ENCODE assay signal across 28 cellular contexts in genomic region chr1:84841971-84842370, GRCh38. TPM values are rescaled to one million over a fixed set of nuclear protein-coding genes. Genes with fewer than 3 reads are reported as not detected.
"Had no signal": no experiment of that assay in that cellular context is flagged by ENCODE, and none has a peak within 500 bp of the region (broad histone marks: within the 10 kb centered on the region; RNA-seq: fewer than 3 reads in every experiment).

No MANE protein-coding gene starts in this region.

- ATAC-seq: gastroesophageal sphincter; heart left ventricle; left cardiac atrium; naive thymus-derived CD8-positive, alpha-beta T cell; sciatic nerve; stimulated activated naive B cell treated with anti-CD40 and anti-IgM and Interleukin-4, amounts not matched to agents 10 μg/mL and 1 μg/mL and 100 μg/mL, for 72 hours had no signal

- H3K36me3 ChIP-seq: colonic mucosa, gastroesophageal sphincter, heart left ventricle, left lung, prostate gland, right atrium auricular region, spleen, thyroid gland, vagina had no signal

- H3K4me3 ChIP-seq: colonic mucosa, gastroesophageal sphincter, heart left ventricle, hepatocyte, left lung, prostate gland, right atrium auricular region, spleen, thyroid gland, vagina had no signal

- H3K36me3 Mint-ChIP-seq: naive thymus-derived CD8-positive, alpha-beta T cell; stimulated activated naive B cell treated with anti-CD40 and anti-IgM and Interleukin-4, amounts not matched to agents 10 μg/mL and 1 μg/mL and 100 μg/mL, for 72 hours had no signal

- H3K79me2 ChIP-seq: hepatocyte had no signal

- DNase-seq: colonic mucosa; effector CD8-positive, alpha-beta T cell; endodermal cell; erythroblast; foreskin fibroblast; heart left ventricle; left cardiac atrium; left lung; mesendoderm; naive thymus-derived CD8-positive, alpha-beta T cell; nephron progenitor cell; nucleus accumbens; spleen; stimulated activated CD4-positive, alpha-beta T cell treated with anti-CD3 and anti-CD28 coated beads, Interleukin-2, amount 100 ng/mL, for 48 hours; stimulated activated naive B cell treated with anti-CD40 and anti-IgM and Interleukin-4, amounts not matched to agents 10 μg/mL and 1 μg/mL and 100 μg/mL, for 72 hours; thyroid gland had no signal

- H3K9me3 ChIP-seq: colonic mucosa, gastroesophageal sphincter, heart left ventricle, left lung, prostate gland, right atrium auricular region, spleen, thyroid gland, vagina had no signal

- H3K9me3 Mint-ChIP-seq: dendritic cell treated with granulocyte-macrophage colony-stimulating factor and Interleukin-4, amounts not matched to agents 40 ng/mL and 50 ng/mL, for 4 days; endodermal cell; naive thymus-derived CD8-positive, alpha-beta T cell; nephron progenitor cell; stimulated activated naive B cell treated with anti-CD40 and anti-IgM and Interleukin-4, amounts not matched to agents 10 μg/mL and 1 μg/mL and 100 μg/mL, for 72 hours; stimulated activated naive CD8-positive, alpha-beta T cell treated with anti-CD3 and anti-CD28 coated beads, Interleukin-15, Interleukin-2, amounts not matched to agents 100 ng/mL and 50 ng/mL, for 24 hours had no signal

- H3K4me2 ChIP-seq: hepatocyte had no signal

- H3K27ac Mint-ChIP-seq: dendritic cell treated with granulocyte-macrophage colony-stimulating factor and Interleukin-4, amounts not matched to agents 40 ng/mL and 50 ng/mL, for 4 days; endodermal cell; naive thymus-derived CD8-positive, alpha-beta T cell; nephron progenitor cell; stimulated activated naive B cell treated with anti-CD40 and anti-IgM and Interleukin-4, amounts not matched to agents 10 μg/mL and 1 μg/mL and 100 μg/mL, for 72 hours; stimulated activated naive CD8-positive, alpha-beta T cell treated with anti-CD3 and anti-CD28 coated beads, Interleukin-15, Interleukin-2, amounts not matched to agents 100 ng/mL and 50 ng/mL, for 24 hours had no signal

- H2AFZ ChIP-seq: hepatocyte had no signal

- H3K27ac ChIP-seq: colonic mucosa, gastroesophageal sphincter, heart left ventricle, hepatocyte, left lung, right atrium auricular region, spleen, thyroid gland, vagina had no signal

- H3K27me3 ChIP-seq: colonic mucosa, hepatocyte, right atrium auricular region, thyroid gland, vagina had no signal

- H3K4me1 Mint-ChIP-seq: endodermal cell had no signal

- H3K4me1 ChIP-seq: colonic mucosa, spleen had no signal

- H3K4me3 Mint-ChIP-seq: dendritic cell treated with granulocyte-macrophage colony-stimulating factor and Interleukin-4, amounts not matched to agents 40 ng/mL and 50 ng/mL, for 4 days; endodermal cell; naive thymus-derived CD8-positive, alpha-beta T cell; nephron progenitor cell; stimulated activated naive B cell treated with anti-CD40 and anti-IgM and Interleukin-4, amounts not matched to agents 10 μg/mL and 1 μg/mL and 100 μg/mL, for 72 hours; stimulated activated naive CD8-positive, alpha-beta T cell treated with anti-CD3 and anti-CD28 coated beads, Interleukin-15, Interleukin-2, amounts not matched to agents 100 ng/mL and 50 ng/mL, for 24 hours had no signal

- H3K27me3 Mint-ChIP-seq: dendritic cell treated with granulocyte-macrophage colony-stimulating factor and Interleukin-4, amounts not matched to agents 40 ng/mL and 50 ng/mL, for 4 days; naive thymus-derived CD8-positive, alpha-beta T cell had no signal

RNA-seq across cellular contexts. Expression of gene LPAR3, which starts 51.0 kb away (rescaled TPM):
- total RNA-seq: chondrocyte, lung microvascular endothelial cell, myocyte, osteocyte had no signal
